25 cellular contexts compared by ENCODE assay signal in genomic region chr9:100217536-100217935, GRCh38.
"Had no signal": no experiment of that assay in that cellular context is flagged by ENCODE, and none has a peak within 500 bp of the region (broad histone marks: within the 10 kb centered on the region; RNA-seq: fewer than 3 reads in every experiment).

No MANE protein-coding gene starts in this region.

- H3K27ac ChIP-seq: left lung, lower lobe of right lung, pancreas, prostate gland, spleen, suprapubic skin, thoracic aorta, tibial artery, upper lobe of right lung had no signal

- DNase-seq: hippocampal formation; kidney; left colon; left lung; lower lobe of right lung; mammary epithelial cell; mesenchymal stem cell; midbrain; mucosa of descending colon; naive thymus-derived CD8-positive, alpha-beta T cell; nucleus accumbens; pancreas; posterior cingulate gyrus; retina; right cardiac atrium; small intestine; spleen; stimulated activated CD4-positive, alpha-beta T cell treated with anti-CD3 and anti-CD28 coated beads, Interleukin-4, amount 100 ng/mL, for 24 hours; stimulated activated naive CD4-positive, alpha-beta T cell; tibial artery; trophoblast cell; upper lobe of right lung had no signal

- H3K36me3 ChIP-seq: left lung, pancreas, prostate gland, suprapubic skin, thoracic aorta, tibial artery had no signal

- H3K9me3 ChIP-seq: left lung, lower lobe of right lung, mucosa of descending colon, pancreas, prostate gland, spleen, suprapubic skin, thoracic aorta, tibial artery, upper lobe of right lung had no signal

- H3K4me1 ChIP-seq: left lung, lower lobe of right lung, pancreas, prostate gland, spleen, tibial artery, upper lobe of right lung had no signal

- H3K4me3 ChIP-seq: left lung, lower lobe of right lung, mucosa of descending colon, pancreas, prostate gland, spleen, suprapubic skin, thoracic aorta, tibial artery, upper lobe of right lung had no signal

- H3K27me3 ChIP-seq: left lung, pancreas, spleen, suprapubic skin, tibial artery, upper lobe of right lung had no signal
